In genomic region chr5:126872558-126873349, GRCh38 we compare ENCODE assay signal across 20 cellular contexts.
"Had no signal": no experiment of that assay in that cellular context is flagged by ENCODE, and none has a peak within 500 bp of the region (broad histone marks: within the 10 kb centered on the region; RNA-seq: fewer than 3 reads in every experiment).

No MANE protein-coding gene starts in this region.

- H3K27me3 ChIP-seq: brain microvascular endothelial cell, dorsolateral prefrontal cortex, gastrocnemius medialis, spleen, testis had no signal

- H3K9me3 ChIP-seq: gastrocnemius medialis, sigmoid colon, spleen, testis had no signal

- H3K4me3 ChIP-seq: dorsolateral prefrontal cortex, gastrocnemius medialis, sigmoid colon, spleen, testis had no signal

- DNase-seq: activated CD4-positive, alpha-beta T cell treated with anti-CD3 and anti-CD28 coated beads, Interleukin-2, amount 10 ng/mL, durations not matched to agents 24 days and 14 days; activated CD4-positive, CD25-positive, alpha-beta regulatory T cell; activated CD8-positive, alpha-beta T cell treated with anti-CD3 and anti-CD28 coated beads, Interleukin-2, amount 10 ng/mL, durations not matched to agents 7 days and 5 days; activated naive CD4-positive, alpha-beta T cell treated with anti-CD3 and anti-CD28 coated beads for 36 hours; activated T-cell treated with anti-CD3 and anti-CD28 coated beads, Interleukin-2, amount 50 U/mL, for 4 hours; brain microvascular endothelial cell; central memory CD4-positive, alpha-beta T cell; dorsolateral prefrontal cortex; gastrocnemius medialis; head of caudate nucleus; kidney glomerular epithelial cell; left ventricle myocardium superior; sigmoid colon; spleen; stimulated activated CD4-positive, alpha-beta T cell treated with anti-CD3 and anti-CD28 coated beads, Interleukin-4, amount 100 ng/mL, for 4 hours; T-helper 9 cell; testis had no signal

- H3K36me3 ChIP-seq: brain microvascular endothelial cell, sigmoid colon had no signal

- H3K4me1 ChIP-seq: parathyroid adenoma had no signal

- H3K9ac ChIP-seq: parathyroid adenoma had no signal

- ATAC-seq: activated CD8-positive, alpha-beta T cell treated with anti-CD3 and anti-CD28 coated beads, Interleukin-2, amount 10 ng/mL, durations not matched to agents 7 days and 5 days; activated T-cell treated with anti-CD3 and anti-CD28 coated beads, Interleukin-2, amount 50 U/mL, for 4 hours; gastrocnemius medialis; left ventricle myocardium superior; stimulated activated memory B cell treated with anti-CD40 and anti-IgM and Interleukin-4, amounts not matched to agents 10 μg/mL and 1 μg/mL and 100 μg/mL, for 72 hours had no signal

- H2AFZ ChIP-seq: parathyroid adenoma had no signal

- H3K79me2 ChIP-seq: parathyroid adenoma had no signal

- H3K27ac ChIP-seq: brain microvascular endothelial cell, dorsolateral prefrontal cortex, epithelial cell of prostate, gastrocnemius medialis, parathyroid adenoma, sigmoid colon, testis had no signal
